ENCODE assay signal across 8 cellular contexts in the genomic region with DNA sequence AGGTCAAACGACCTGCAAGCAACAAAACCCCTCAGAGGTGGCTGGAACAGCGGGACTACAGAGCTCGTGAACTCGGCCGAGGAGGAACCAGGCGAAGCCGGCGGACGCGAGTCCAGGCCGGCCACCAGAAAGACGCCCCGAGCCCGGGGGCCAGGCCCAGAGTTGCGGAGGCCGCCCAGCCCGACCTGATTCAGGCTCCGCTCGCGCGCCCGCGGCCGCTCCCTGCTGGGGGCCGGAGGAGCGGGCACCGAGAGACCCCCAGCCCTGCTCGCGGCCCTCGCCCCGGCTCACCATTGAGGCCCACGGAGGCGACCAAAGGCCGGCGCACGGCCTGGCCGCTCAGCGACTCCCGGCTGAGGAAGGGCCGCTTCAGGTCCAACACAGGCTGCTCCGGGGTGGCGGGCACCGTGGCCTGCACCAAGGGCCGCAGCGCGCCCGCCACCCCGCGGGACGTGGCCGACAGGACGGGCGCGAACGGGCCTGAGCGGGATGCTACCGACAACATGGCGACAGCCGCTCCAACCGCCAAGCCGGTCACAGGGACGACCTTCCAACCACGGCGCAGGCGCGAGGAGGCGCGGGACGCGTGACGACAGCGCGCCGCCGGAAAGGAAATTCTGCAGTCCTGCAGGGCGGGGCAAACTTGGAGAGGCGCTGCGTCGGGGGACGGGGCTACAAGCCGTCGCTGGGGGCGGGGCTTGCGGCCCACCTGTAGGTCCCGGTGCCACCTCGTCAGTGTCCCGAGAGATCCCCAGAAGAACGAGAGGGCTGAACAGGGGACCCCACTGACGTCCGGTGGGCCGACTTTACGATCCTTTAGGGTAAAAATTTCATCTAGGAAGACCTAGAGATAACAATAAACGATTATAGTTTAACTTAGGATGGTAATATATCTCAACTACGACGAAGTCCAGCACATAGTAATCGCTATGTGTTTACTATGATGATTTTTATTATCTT. TPM values are rescaled to one million over a fixed set of nuclear protein-coding genes. Genes with fewer than 3 reads are reported as not detected.
DNase-seq lines count a peak whose midpoint lies in the region; ATAC-seq and TF ChIP-seq lines count a peak whose summit lies in the region.

A gene (minus strand): TSS at position 538 of the 960 bp plus-strand sequence. CDS start 33 bp downstream, at position 505.

- no peak for TF ChIP-seq EP300 in gastroesophageal sphincter (IDR thresholded peaks at IDR 0.05)

- CTCF ChIA-PET in activated naive CD4-positive, alpha-beta T cell treated with anti-CD3 and anti-CD28 coated beads, Interleukin-2, amount 10 ng/mL, durations not matched to agents 7 days and 5 days (lab: Charles Lee), result no interaction called here

- H3K36me3 ChIP-seq in SK-N-MC (ENCODE audit: insufficient read depth, low read length) (peaks cover 13% of the 10 kb centered on the region), gastroesophageal sphincter (peaks cover 0 to under 1% of the 10 kb centered on the region in 2 donors), neutrophil (no peaks in the 10 kb centered on the region)

- peaks cover 29% of the 10 kb centered on the region for H3K36me3 Mint-ChIP-seq in activated naive CD4-positive, alpha-beta T cell treated with anti-CD3 and anti-CD28 coated beads, Interleukin-2, amount 10 ng/mL, durations not matched to agents 7 days and 5 days

- peak within 1 kb of the TSS; percentile 100 for H3K4me3 ChIP-seq in GM08714 (ENCODE audit: low read length)
- H3K4me3 ChIP-seq in SK-N-MC, result peak within 1 kb of the TSS; percentile 99
- peak within 1 kb of the TSS; percentile 64 to 73 for H3K4me3 ChIP-seq in gastroesophageal sphincter
- H3K4me3 ChIP-seq in neutrophil (ENCODE audit: low read depth in 1 of 2, low read length in 1 of 2), result peak within 1 kb of the TSS; percentile 64 to 70

- TF ChIP-seq CTCF in gastroesophageal sphincter (IDR thresholded peaks at IDR 0.05) (no peak), neutrophil (IDR thresholded peaks at IDR 0.05) (no peak), subcutaneous adipose tissue (IDR thresholded peaks at IDR 0.05; ENCODE audit: low read depth) (no peak)

- H3K27me3 ChIP-seq in gastroesophageal sphincter (no peaks in the 10 kb centered on the region), neutrophil (peaks cover under 1% of the 10 kb centered on the region)

- peak; percentile 87 for DNase-seq in NCI-H1048 (lab: John Stamatoyannopoulos, UW)
- peak; percentile 14 for DNase-seq in SK-N-MC (ENCODE audit: low read depth, low spot score)
- peak; percentile 97 for DNase-seq in activated naive CD4-positive, alpha-beta T cell treated with anti-CD3 and anti-CD28 coated beads, Interleukin-2, amount 10 ng/mL, durations not matched to agents 7 days and 5 days

- H3K4me3 Mint-ChIP-seq in activated naive CD4-positive, alpha-beta T cell treated with anti-CD3 and anti-CD28 coated beads, Interleukin-2, amount 10 ng/mL, durations not matched to agents 7 days and 5 days, result peak within 1 kb of the TSS; percentile 98

- peak within 1 kb of the TSS; percentile 100 for H3K9ac ChIP-seq in SK-N-MC (ENCODE audit: insufficient read length)

- H3K9me3 Mint-ChIP-seq in activated naive CD4-positive, alpha-beta T cell treated with anti-CD3 and anti-CD28 coated beads, Interleukin-2, amount 10 ng/mL, durations not matched to agents 7 days and 5 days, result peaks cover 5% of the 10 kb centered on the region

- H3K27ac ChIP-seq in SK-N-MC (peak within 1 kb of the TSS; percentile 78), gastroesophageal sphincter (peak within 1 kb of the TSS; percentile 83 to 98 (median 92)), neutrophil (peak within 1 kb of the TSS; percentile 88)

- H3K4me1 ChIP-seq in gastroesophageal sphincter (peaks cover 0 to 43% (median 15%) of the 10 kb centered on the region in 3 donors), neutrophil (ENCODE audit: control insufficient read depth in 1 of 2, insufficient read depth in 1 of 2, low read depth in 1 of 2, low read length in 1 of 2) (peaks cover 36 to 39% of the 10 kb centered on the region in 2 experiments)

- H3K9me3 ChIP-seq in SK-N-MC (ENCODE audit: low read depth, low read length) (no peaks in the 10 kb centered on the region; the same call in 1 of the 2 replicates), gastroesophageal sphincter (no peaks in the 10 kb centered on the region), neutrophil (no peaks in the 10 kb centered on the region)

- peaks cover 48% of the 10 kb centered on the region for H3K4me1 Mint-ChIP-seq in activated naive CD4-positive, alpha-beta T cell treated with anti-CD3 and anti-CD28 coated beads, Interleukin-2, amount 10 ng/mL, durations not matched to agents 7 days and 5 days

- ATAC-seq in HG02588 (IDR thresholded peaks at IDR 0.05; ENCODE audit: unreplicated experiment) (peak; percentile 95), gastroesophageal sphincter (peak; percentile 99)

- WGBS in gastroesophageal sphincter (ENCODE audit: low coverage in 1 of 2), 2 donors, result 0 to 3% methylated on average over 5 to 11 of the region's 96 CpGs

- TF ChIP-seq POLR2A in gastroesophageal sphincter (IDR thresholded peaks at IDR 0.05), result peak; percentile 81 to 88

- peaks cover 8% of the 10 kb centered on the region for H3K27me3 Mint-ChIP-seq in activated naive CD4-positive, alpha-beta T cell treated with anti-CD3 and anti-CD28 coated beads, Interleukin-2, amount 10 ng/mL, durations not matched to agents 7 days and 5 days

- peak within 1 kb of the TSS; percentile 99 for H3K27ac Mint-ChIP-seq in activated naive CD4-positive, alpha-beta T cell treated with anti-CD3 and anti-CD28 coated beads, Interleukin-2, amount 10 ng/mL, durations not matched to agents 7 days and 5 days

RNA-seq across cellular contexts. Expression of the gene that starts here (rescaled TPM):
- 10 to 100 TPM; 34.7 to 40.6 (median 37.7) TPM for total RNA-seq in gastroesophageal sphincter
- 10 to 100 TPM; 22.4 to 46.6 (median 27.6) TPM for total RNA-seq in subcutaneous adipose tissue

Comparison
In these comparisons a context has a peak if more than half of its experiments do, and no peak if none do; other contexts are left out.
1. Peak in every context shown above with its lines: DNase-seq, ATAC-seq, H3K4me3 ChIP-seq and H3K27ac ChIP-seq.
2. DNase-seq: peak in every context shown above with its lines; median percentile 97 in activated naive CD4-positive, alpha-beta T cell treated with anti-CD3 and anti-CD28 coated beads, Interleukin-2, amount 10 ng/mL, durations not matched to agents 7 days and 5 days; 87 in NCI-H1048; 14 in SK-N-MC.